26 cellular contexts compared by ENCODE assay signal in genomic region chr9:19136129-19136528, GRCh38.
"Had no signal": no experiment of that assay in that cellular context is flagged by ENCODE, and none has a peak within 500 bp of the region (broad histone marks: within the 10 kb centered on the region; RNA-seq: fewer than 3 reads in every experiment).

No MANE protein-coding gene starts in this region.

- ATAC-seq: activated CD4-positive, alpha-beta T cell treated with anti-CD3 and anti-CD28 coated beads for 36 hours; gastroesophageal sphincter; lower lobe of right lung; naive thymus-derived CD4-positive, alpha-beta T cell; T-cell; upper lobe of right lung had no signal

- H3K27ac ChIP-seq: coronary artery, epithelial cell of prostate, gastroesophageal sphincter, lower lobe of right lung, ovary, prostate gland, thoracic aorta, upper lobe of right lung had no signal

- H3K36me3 Mint-ChIP-seq: naive thymus-derived CD4-positive, alpha-beta T cell; T-cell had no signal

- H3K27me3 Mint-ChIP-seq: activated B cell treated with CpG ODN at 0.5 μM for 24 hours; activated CD4-positive, alpha-beta T cell treated with anti-CD3 and anti-CD28 coated beads for 36 hours; activated T-cell treated with anti-CD3 and anti-CD28 coated beads, Interleukin-2, amount 50 U/mL, for 24 hours; naive thymus-derived CD4-positive, alpha-beta T cell had no signal

- H3K9me3 Mint-ChIP-seq: activated B cell treated with CpG ODN at 0.5 μM for 24 hours; activated naive CD4-positive, alpha-beta T cell treated with anti-CD3 and anti-CD28 coated beads for 36 hours; activated T-cell treated with anti-CD3 and anti-CD28 coated beads, Interleukin-2, amount 50 U/mL, for 24 hours; naive thymus-derived CD4-positive, alpha-beta T cell; T-cell had no signal

- H3K4me1 ChIP-seq: gastroesophageal sphincter, lower lobe of right lung, prostate gland, upper lobe of right lung had no signal

- DNase-seq: activated B cell treated with CpG ODN at 0.5 μM for 24 hours; activated CD4-positive, alpha-beta T cell treated with anti-CD3 and anti-CD28 coated beads for 36 hours; activated CD4-positive, alpha-beta T cell treated with anti-CD3 and anti-CD28 coated beads, Interleukin-2, amount 50 U/mL, for 4 hours; activated CD8-positive, alpha-beta memory T cell treated with anti-CD3 and anti-CD28 coated beads for 24 hours; activated CD8-positive, alpha-beta memory T cell treated with anti-CD3 and anti-CD28 coated beads, Interleukin-2, amount 50 U/mL, for 4 hours; activated naive CD4-positive, alpha-beta T cell treated with anti-CD3 and anti-CD28 coated beads for 36 hours; activated T-cell treated with anti-CD3 and anti-CD28 coated beads, Interleukin-2, amount 50 U/mL, for 24 hours; amygdala; cerebellar nuclear complex; head of caudate nucleus; hypothalamus; lower lobe of right lung; naive thymus-derived CD4-positive, alpha-beta T cell; ovary; stimulated activated CD4-positive, alpha-beta T cell treated with anti-CD3 and anti-CD28 coated beads, Interleukin-2, amount 100 ng/mL, for 48 hours; stimulated activated CD8-positive, alpha-beta memory T cell treated with anti-CD3 and anti-CD28 coated beads, Interleukin-4, amount 100 ng/mL, for 48 hours; stimulated activated naive CD4-positive, alpha-beta T cell; T-cell; T-helper 9 cell; upper lobe of right lung had no signal

- H3K36me3 ChIP-seq: gastroesophageal sphincter, lower lobe of right lung, ovary, prostate gland, thoracic aorta, upper lobe of right lung had no signal

- FAIRE-seq: islet of Langerhans had no signal

- H3K9me3 ChIP-seq: gastroesophageal sphincter, lower lobe of right lung, ovary, prostate gland, thoracic aorta, upper lobe of right lung had no signal

- H3K27me3 ChIP-seq: gastroesophageal sphincter, ovary, upper lobe of right lung had no signal

- H3K4me3 Mint-ChIP-seq: activated B cell treated with CpG ODN at 0.5 μM for 24 hours; activated CD4-positive, alpha-beta T cell treated with anti-CD3 and anti-CD28 coated beads for 36 hours; activated naive CD4-positive, alpha-beta T cell treated with anti-CD3 and anti-CD28 coated beads for 36 hours; activated T-cell treated with anti-CD3 and anti-CD28 coated beads, Interleukin-2, amount 50 U/mL, for 24 hours; naive thymus-derived CD4-positive, alpha-beta T cell; T-cell had no signal

- H3K27ac Mint-ChIP-seq: activated B cell treated with CpG ODN at 0.5 μM for 24 hours; activated CD4-positive, alpha-beta T cell treated with anti-CD3 and anti-CD28 coated beads for 36 hours; activated naive CD4-positive, alpha-beta T cell treated with anti-CD3 and anti-CD28 coated beads for 36 hours; activated T-cell treated with anti-CD3 and anti-CD28 coated beads, Interleukin-2, amount 50 U/mL, for 24 hours; naive thymus-derived CD4-positive, alpha-beta T cell; T-cell had no signal

- H3K4me3 ChIP-seq: coronary artery, gastroesophageal sphincter, lower lobe of right lung, ovary, prostate gland, thoracic aorta, upper lobe of right lung had no signal
